Comparison of ENCODE assay signal across 10 cellular contexts in the genomic region with DNA sequence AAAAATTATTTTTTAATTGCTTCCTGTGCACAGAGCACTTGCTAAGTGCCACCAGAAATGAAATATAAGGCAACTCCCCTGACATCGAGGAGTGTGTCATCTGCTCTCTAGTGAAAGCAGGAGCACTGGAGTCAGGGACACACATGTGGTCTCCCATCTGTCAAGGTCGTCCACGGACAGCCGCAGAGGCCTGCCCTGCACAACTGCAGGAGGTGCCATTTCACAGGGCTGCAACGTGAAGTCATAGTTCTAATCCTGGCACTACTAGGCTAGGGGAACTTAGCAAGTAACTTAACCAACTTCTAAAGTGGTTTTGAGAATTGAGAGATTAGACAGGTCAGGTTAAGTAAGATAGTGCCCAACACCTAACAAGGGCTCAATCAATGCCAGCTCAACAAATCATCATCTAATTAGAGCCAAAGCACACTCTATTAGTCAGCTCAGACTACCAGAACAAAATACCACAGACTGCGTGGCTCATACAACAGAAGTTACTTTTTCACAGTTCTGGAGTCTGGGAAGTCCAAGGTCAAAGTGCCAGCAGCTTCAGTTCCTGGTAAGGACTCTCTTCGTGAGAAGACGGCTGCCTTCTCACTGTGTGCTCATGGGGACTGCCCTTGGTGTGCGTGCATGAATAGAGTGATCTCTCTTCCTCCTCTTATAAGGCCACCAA. TPM values are rescaled to one million over a fixed set of nuclear protein-coding genes. Genes with fewer than 3 reads are reported as not detected.
DNase-seq lines count a peak whose midpoint lies in the region; ATAC-seq and TF ChIP-seq lines count a peak whose summit lies in the region.
"Had no signal": no experiment of that assay in that cellular context is flagged by ENCODE, and none has a peak within 500 bp of the region (broad histone marks: within the 10 kb centered on the region; RNA-seq: fewer than 3 reads in every experiment).

No MANE protein-coding gene starts in this region.

- H3K27ac ChIP-seq in fibroblast of lung (ENCODE audit: insufficient read depth, low read length) = no peak overlapping the region

- no peaks in the 10 kb centered on the region for H3K9me3 ChIP-seq in fibroblast of lung (ENCODE audit: control insufficient read depth, insufficient read depth, low read depth, low read length)

- intact Hi-C loops in sciatic nerve (cut with DNase I) = no loop called here

- H3K4me2 ChIP-seq in fibroblast of lung (ENCODE audit: extremely low read depth, insufficient read depth, low read length) = no peak overlapping the region

- peak; percentile 21 for ATAC-seq in GM18907 (IDR thresholded peaks at IDR 0.05; ENCODE audit: unreplicated experiment)
- ATAC-seq in sciatic nerve = peak; percentile 25
- no peak for ATAC-seq in HG02763 (IDR thresholded peaks at IDR 0.05; ENCODE audit: unreplicated experiment)
- no peak for ATAC-seq in HG03521 (IDR thresholded peaks at IDR 0.05; ENCODE audit: unreplicated experiment)

- H2AFZ ChIP-seq in fibroblast of lung (ENCODE audit: low read length) = no peak overlapping the region

- H3K36me3 ChIP-seq in fibroblast of lung (ENCODE audit: control insufficient read depth, insufficient read depth, low read length) = no peaks in the 10 kb centered on the region

- no peak overlapping the region for H3K9ac ChIP-seq in fibroblast of lung (ENCODE audit: insufficient read depth, low read length)

- no peak overlapping the region for H3K4me3 ChIP-seq in fibroblast of lung (replicated peaks in 1 of 4; ENCODE audit: control extremely low read depth in 1 of 4, insufficient read depth in 1 of 4, low read depth in 3 of 4, low read length in 4 of 4)

- no peaks in the 10 kb centered on the region for H3K27me3 ChIP-seq in fibroblast of lung (ENCODE audit: control insufficient read depth, insufficient read depth, low read length)

- H3K4me1 ChIP-seq in fibroblast of lung (ENCODE audit: control insufficient read depth, extremely low read depth, insufficient read depth, low read length) = no peaks in the 10 kb centered on the region

- no peaks in the 10 kb centered on the region for H4K20me1 ChIP-seq in fibroblast of lung (ENCODE audit: control insufficient read depth, extremely low read depth, insufficient read depth, low read length)

- DNase-seq in NCI-H446 (lab: John Stamatoyannopoulos, UW) (peak; percentile 59 to 66), fibroblast of lung (ENCODE audit: low read depth in 2 of 2) (peak; percentile 32 to 67), sciatic nerve (ENCODE audit: low spot score) (peak; percentile 37), SIG-M5 (lab: John Stamatoyannopoulos, UW) (no peak), SHP77 treated with DMSO at 0.1 percent for 48 hours (lab: John Stamatoyannopoulos, UW) (no peak)
- DNase-seq: effector memory CD4-positive, alpha-beta T cell; stimulated activated naive CD4-positive, alpha-beta T cell treated with Interleukin-2 at 50 U/mL for 16 hours had no signal

- no peak for TF ChIP-seq CTCF in fibroblast of lung (conservative IDR thresholded peaks at IDR 0.05 in 1 of 2, IDR thresholded peaks at IDR 0.05 in 1 of 2; ENCODE audit: low read depth in 1 of 2, low read length in 2 of 2)

- H3K79me2 ChIP-seq in fibroblast of lung (ENCODE audit: control insufficient read depth, insufficient read depth, low read length) = no peaks in the 10 kb centered on the region

RNA-seq across cellular contexts. Expression of a gene that starts 30.7 kb away (rescaled TPM):
- total RNA-seq in fibroblast of lung (27.5 and 27.9 TPM in 2 replicates), sciatic nerve (80.9 TPM)
- polyA plus RNA-seq in fibroblast of lung = 22.5 and 33.3 TPM in 2 replicates
- polyA plus RNA-seq in fibroblast of lung (2012) = 14.4 and 26.1 TPM in 2 replicates
- 118 and 136 TPM in 2 replicates for polyA minus RNA-seq in fibroblast of lung (ENCODE audit: low replicate concordance)

Comparison
In these comparisons a context has a peak if more than half of its experiments do, and no peak if none do; other contexts are left out.
1. ATAC-seq: peak in GM18907 (single experiment) and sciatic nerve (single experiment); none in HG02763 (single experiment) and HG03521 (single experiment).
2. DNase-seq: peak in NCI-H446 (2 of 2), fibroblast of lung (2 of 2) and sciatic nerve (single experiment); none in SIG-M5 (single experiment) and SHP77 treated with DMSO at 0.1 percent for 48 hours (single experiment).